In genomic region chr1:153612111-153612754, GRCh38 we compare ENCODE assay signal across 12 cellular contexts. TPM values are rescaled to one million over a fixed set of nuclear protein-coding genes. Genes with fewer than 3 reads are reported as not detected.
DNase-seq lines count a peak whose midpoint lies in the region; ATAC-seq and TF ChIP-seq lines count a peak whose summit lies in the region.
"Had no signal": no experiment of that assay in that cellular context is flagged by ENCODE, and none has a peak within 500 bp of the region (broad histone marks: within the 10 kb centered on the region; RNA-seq: fewer than 3 reads in every experiment).

No MANE protein-coding gene starts in this region.

- H3K27me3 Mint-ChIP-seq in glutamatergic neuron (ENCODE audit: unreplicated experiment), result peaks cover 11% of the 10 kb centered on the region

- H3K4me3 Mint-ChIP-seq in glutamatergic neuron (ENCODE audit: unreplicated experiment), result no peak overlapping the region

- H3K27ac Mint-ChIP-seq in glutamatergic neuron (ENCODE audit: unreplicated experiment), result no peak overlapping the region

- intact Hi-C loops in left colon (cut with DNase I, micrococcal nuclease), result no loop called here

- peaks cover 8% of the 10 kb centered on the region for H3K9me3 Mint-ChIP-seq in glutamatergic neuron (ENCODE audit: unreplicated experiment)

- H3K36me3 ChIP-seq in H7 (replicated peaks; ENCODE audit: control insufficient read depth, insufficient read depth, low read length), result no peaks in the 10 kb centered on the region

- H3K36me3 Mint-ChIP-seq in glutamatergic neuron (ENCODE audit: unreplicated experiment), result no peaks in the 10 kb centered on the region

- peak overlapping the region; percentile 37 for H3K4me3 ChIP-seq in H7 (ENCODE audit: insufficient read depth, low read depth, low read length)
- H3K4me3 ChIP-seq in choroid plexus epithelial cell (ENCODE audit: low read depth, low read length), result peak overlapping the region; percentile 64
- peak overlapping the region; percentile 42 to 73 (median 50) for H3K4me3 ChIP-seq in skin epidermis

- H3K27ac ChIP-seq in skin epidermis, result peak overlapping the region; percentile 66 to 98 (median 93)

- DNase-seq in H7 (peak; percentile 65), choroid plexus epithelial cell (ENCODE audit: low read depth) (no peak), left colon (no peak), glutamatergic neuron (no peak), NCI-H748 treated with DMSO at 0.1 percent for 48 hours (lab: John Stamatoyannopoulos, UW) (no peak), AG08396 (ENCODE audit: low spot score) (no peak)
- no peak for DNase-seq in NK-92 treated with Interleukin-12 subunit alpha and Interleukin-12 subunit beta, amount 100 ng/mL, for 24 hours (lab: John Stamatoyannopoulos, UW)
- DNase-seq: activated effector memory CD4-positive, alpha-beta T cell treated with Interleukin-2 at 50 U/mL for 16 hours; SIG-M5; stimulated activated naive CD8-positive, alpha-beta T cell treated with anti-CD3 and anti-CD28 coated beads, Interleukin-15, Interleukin-2, amounts not matched to agents 100 U/mL and 50 U/mL, for 24 hours had no signal

- ATAC-seq in left colon, result peak; percentile 3
- ATAC-seq: stimulated activated naive CD8-positive, alpha-beta T cell treated with anti-CD3 and anti-CD28 coated beads, Interleukin-15, Interleukin-2, amounts not matched to agents 100 U/mL and 50 U/mL, for 24 hours had no signal

- H3K27me3 ChIP-seq in H7 (ENCODE audit: control insufficient read depth, insufficient read depth, low read length), result no peaks in the 10 kb centered on the region; the same call in 1 of the 2 replicates

- peaks cover 13% of the 10 kb centered on the region for H3K4me1 Mint-ChIP-seq in glutamatergic neuron (ENCODE audit: low read depth, unreplicated experiment)

- TF ChIP-seq CTCF in choroid plexus epithelial cell (conservative IDR thresholded peaks at IDR 0.05; ENCODE audit: low read depth, low read length) (no peak), glutamatergic neuron (IDR thresholded peaks at IDR 0.05; ENCODE audit: partially characterized antibody, unreplicated experiment) (no peak)

RNA-seq across cellular contexts. Expression of gene S100A16, which starts 0.7 kb away (rescaled TPM):
- 34.5 and 89.0 TPM in 2 replicates for total RNA-seq in H7 (2014; rRNA removed; shearing (Covaris generic))
- total RNA-seq in left colon (100 to 1,000 TPM; 191 to 231 TPM), glutamatergic neuron (ENCODE audit: unreplicated experiment) (1.1 TPM)
- total RNA-seq: mononuclear cell had no signal

RNA-seq across cellular contexts. Expression of gene S100A14, which starts 3.9 kb away (rescaled TPM):
- 1.8 and 2.0 TPM in 2 replicates for total RNA-seq in H7 (2014; rRNA removed; shearing (Covaris generic))
- total RNA-seq in left colon, result 100 to 1,000 TPM; 443 to 453 TPM
- not detected for total RNA-seq in glutamatergic neuron (ENCODE audit: unreplicated experiment)
- total RNA-seq: mononuclear cell had no signal

RNA-seq across cellular contexts. Expression of gene S100A13, which starts 15.1 kb away (rescaled TPM):
- total RNA-seq in H7 (2014; rRNA removed; shearing (Covaris generic)), result 80.8 and 93.2 TPM in 2 replicates
- 10 to 100 TPM; 46.2 to 59.1 TPM for total RNA-seq in left colon
- 92.8 TPM for total RNA-seq in glutamatergic neuron (ENCODE audit: unreplicated experiment)

RNA-seq across cellular contexts. Expression of gene S100A1, which starts 16.0 kb away (rescaled TPM):
- 0.63 and 0.80 TPM in 2 replicates for total RNA-seq in H7 (2014; rRNA removed; shearing (Covaris generic))
- 1 to 10 TPM; 1.6 to 1.9 TPM for total RNA-seq in left colon
- 35.4 TPM for total RNA-seq in glutamatergic neuron (ENCODE audit: unreplicated experiment)
- total RNA-seq: mononuclear cell had no signal

RNA-seq across cellular contexts. Expression of gene CHTOP, which starts 21.6 kb away (rescaled TPM):
- total RNA-seq in H7 (2014; rRNA removed; shearing (Covaris generic)), result 63.8 and 67.0 TPM in 2 replicates
- total RNA-seq in left colon (10 to 100 TPM; 54.0 to 61.5 TPM), glutamatergic neuron (ENCODE audit: unreplicated experiment) (84.7 TPM)

Comparison
In these comparisons a context has a peak if more than half of its experiments do, and no peak if none do; other contexts are left out.
1. RNA of gene S100A16, which starts 0.7 kb away (total RNA-seq): 191 to 231 TPM in left colon and 34.5 to 89.0 TPM in H7; 1.1 TPM in glutamatergic neuron (single experiment); every median in the first group is over 10 times any median in the second.
2. RNA of gene S100A14, which starts 3.9 kb away (total RNA-seq): 443 to 453 TPM in left colon; 1.8 to 2.0 TPM in H7 and not detected in glutamatergic neuron (single experiment); every median in the first group is over 100 times any median in the second.
3. Peak in every context shown above with its lines, with median percentiles within 50 percentile points of each other: H3K4me3 ChIP-seq.